In the genomic region with DNA sequence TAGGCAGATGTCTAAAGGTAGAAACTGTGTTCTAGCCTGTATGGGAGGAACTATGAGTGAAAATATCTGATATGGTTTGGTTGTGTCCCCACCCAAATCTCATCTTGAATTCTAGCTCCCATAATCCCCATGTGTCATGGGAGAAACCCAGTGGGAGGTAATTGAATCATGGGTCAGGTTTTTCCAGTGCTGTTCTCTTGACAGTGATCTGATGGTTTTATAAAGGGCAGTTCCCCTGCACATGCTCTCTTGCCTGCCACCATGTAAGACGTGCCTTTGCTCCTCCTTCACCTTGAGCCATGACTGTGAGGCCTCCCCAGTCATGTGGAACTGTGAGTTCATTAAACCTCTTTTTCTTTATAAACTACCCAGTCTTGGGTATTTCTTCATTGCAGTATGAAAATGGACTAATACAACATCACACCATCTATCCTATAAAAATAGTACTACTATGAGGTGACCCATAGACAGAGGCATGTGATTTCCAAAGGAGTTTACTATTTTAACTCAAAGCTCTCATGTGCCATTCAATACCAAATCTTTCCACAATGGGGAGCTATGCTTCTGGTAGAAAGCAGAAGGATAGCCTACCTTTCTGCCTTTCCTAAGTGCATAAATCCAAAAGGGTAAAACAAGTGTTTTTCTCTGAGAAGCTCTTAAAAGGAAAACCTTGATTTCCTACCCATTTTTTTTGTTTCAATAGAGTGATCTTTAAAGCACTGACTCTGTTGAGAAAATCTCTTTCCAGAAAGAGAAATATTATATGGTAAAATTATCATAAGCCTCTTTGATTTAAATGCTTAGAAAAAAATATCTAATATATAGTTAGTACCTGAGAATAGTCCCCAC, we compare ENCODE assay signal across 8 cellular contexts. TPM values are rescaled to one million over a fixed set of nuclear protein-coding genes. Genes with fewer than 3 reads are reported as not detected.
A peak's percentile ranks its signal among the peaks of the same experiment; 100 is the strongest.
DNase-seq lines count a peak whose midpoint lies in the region; ATAC-seq and TF ChIP-seq lines count a peak whose summit lies in the region.

No MANE protein-coding gene starts in this region.

- POLR2A ChIA-PET in PC-9 (lab: Charles Lee; ENCODE audit: unreplicated experiment) = no interaction called here

- H3K4me2 ChIP-seq in PC-9 (no peak overlapping the region), smooth muscle cell (no peak overlapping the region)

- H3K4me1 Mint-ChIP-seq in stimulated activated naive CD8-positive, alpha-beta T cell treated with anti-CD3 and anti-CD28 coated beads, Interleukin-15, Interleukin-2, amounts not matched to agents 100 ng/mL and 50 ng/mL, for 24 hours (ENCODE audit: low read depth) = peaks cover 3% of the 10 kb centered on the region

- CTCF ChIA-PET in PC-9 (lab: Charles Lee) = interaction anchor here (0.9 to 1.0 kb wide), 2 partner anchors 390 to 432 kb away, joined by 5 to 9 read pairs; no protein-coding TSS in a partner anchor

- BruUV-seq in PC-9 (replicated peaks; lab: Mats Ljungman, UMichigan) = no TSS peak

- H3K27ac Mint-ChIP-seq in stimulated activated naive CD8-positive, alpha-beta T cell treated with anti-CD3 and anti-CD28 coated beads, Interleukin-15, Interleukin-2, amounts not matched to agents 100 ng/mL and 50 ng/mL, for 24 hours = peak overlapping the region; percentile 57

- H4K20me1 ChIP-seq in PC-9 (ENCODE audit: insufficient read depth) (no peaks in the 10 kb centered on the region), smooth muscle cell (ENCODE audit: low read depth) (peaks cover 100% of the 10 kb centered on the region)

- no peaks in the 10 kb centered on the region for H3K9me3 Mint-ChIP-seq in stimulated activated naive CD8-positive, alpha-beta T cell treated with anti-CD3 and anti-CD28 coated beads, Interleukin-15, Interleukin-2, amounts not matched to agents 100 ng/mL and 50 ng/mL, for 24 hours

- H3K36me3 ChIP-seq in PC-9 (ENCODE audit: low read depth) (peaks cover 20% of the 10 kb centered on the region), smooth muscle cell (ENCODE audit: low read depth) (peaks cover 84% of the 10 kb centered on the region)

- no peaks in the 10 kb centered on the region for H3K79me2 ChIP-seq in PC-9 (ENCODE audit: low read depth)
- peaks cover 88% of the 10 kb centered on the region for H3K79me2 ChIP-seq in smooth muscle cell (ENCODE audit: low read depth)

- H3K9me3 ChIP-seq in PC-9 (ENCODE audit: insufficient read depth, low read depth) = no peaks in the 10 kb centered on the region
- H3K9me3 ChIP-seq in smooth muscle cell (replicated peaks; ENCODE audit: low read depth) = no peaks in the 10 kb centered on the region

- H3F3A ChIP-seq in PC-9 (ENCODE audit: insufficient read depth, low read depth) (no peaks in the 10 kb centered on the region), smooth muscle cell (ENCODE audit: low read depth) (peaks cover 22% of the 10 kb centered on the region)

- H3K9ac ChIP-seq in smooth muscle cell (ENCODE audit: low read depth) = no peak overlapping the region

- intact Hi-C loops in PC-9 (cut with micrococcal nuclease; ENCODE audit: unreplicated experiment) = no loop called here

- no peaks in the 10 kb centered on the region for H3K27me3 Mint-ChIP-seq in stimulated activated naive CD8-positive, alpha-beta T cell treated with anti-CD3 and anti-CD28 coated beads, Interleukin-15, Interleukin-2, amounts not matched to agents 100 ng/mL and 50 ng/mL, for 24 hours

- H3K9me2 ChIP-seq in PC-9 (ENCODE audit: insufficient read depth) = no peaks in the 10 kb centered on the region

- no peak overlapping the region for H3K4me3 Mint-ChIP-seq in stimulated activated naive CD8-positive, alpha-beta T cell treated with anti-CD3 and anti-CD28 coated beads, Interleukin-15, Interleukin-2, amounts not matched to agents 100 ng/mL and 50 ng/mL, for 24 hours

- H3K27ac ChIP-seq in PC-9 = no peak overlapping the region
- H3K27ac ChIP-seq in smooth muscle cell (ENCODE audit: low read depth) = peak overlapping the region; percentile 53

- H3K27me3 ChIP-seq in PC-9 (ENCODE audit: insufficient read depth, low read depth) = no peaks in the 10 kb centered on the region
- H3K27me3 ChIP-seq in smooth muscle cell (ENCODE audit: low read depth) = no peaks in the 10 kb centered on the region

- H3K36me3 Mint-ChIP-seq in stimulated activated naive CD8-positive, alpha-beta T cell treated with anti-CD3 and anti-CD28 coated beads, Interleukin-15, Interleukin-2, amounts not matched to agents 100 ng/mL and 50 ng/mL, for 24 hours (ENCODE audit: low read depth) = peaks cover 67% of the 10 kb centered on the region

- no peak for DNase-seq in stimulated activated naive CD8-positive, alpha-beta T cell treated with anti-CD3 and anti-CD28 coated beads, Interleukin-15, Interleukin-2, amounts not matched to agents 100 U/mL and 50 U/mL, for 24 hours
- DNase-seq in PC-9 (no peak), smooth muscle cell (lab: John Stamatoyannopoulos, UW; ENCODE audit: unreplicated experiment) (no peak), cerebellum (ENCODE audit: low spot score) (no peak), NCI-H128 (lab: John Stamatoyannopoulos, UW; ENCODE audit: unreplicated experiment) (no peak)

- no peak for ATAC-seq in stimulated activated naive CD8-positive, alpha-beta T cell treated with anti-CD3 and anti-CD28 coated beads, Interleukin-15, Interleukin-2, amounts not matched to agents 100 U/mL and 50 U/mL, for 24 hours
- ATAC-seq in esophagus mucosa (peak; percentile 69), GM18858 (IDR thresholded peaks at IDR 0.05; ENCODE audit: unreplicated experiment) (no peak)

- H3K4me1 ChIP-seq in PC-9 (replicated peaks; ENCODE audit: insufficient read depth) (no peaks in the 10 kb centered on the region), smooth muscle cell (ENCODE audit: low read depth) (no peaks in the 10 kb centered on the region)

- H3K4me3 ChIP-seq in PC-9 = no peak overlapping the region
- H3K4me3 ChIP-seq in smooth muscle cell = no peak overlapping the region

- TF ChIP-seq CTCF in PC-9 (conservative IDR thresholded peaks at IDR 0.05) (peak; percentile 64), smooth muscle cell (IDR thresholded peaks at IDR 0.05; ENCODE audit: borderline replicate concordance, insufficient read depth, poor library complexity, severe bottlenecking) (peak; percentile 18)

- WGBS in smooth muscle cell (ENCODE audit: low lambda C conversion rate) = 100% methylated on average over 1 of the region's 1 CpG

- H2AFZ ChIP-seq in PC-9 (no peak overlapping the region), smooth muscle cell (ENCODE audit: low read depth) (no peak overlapping the region)

RNA-seq across cellular contexts. Expression of a gene that starts 38.8 kb away (rescaled TPM):
- total RNA-seq in PC-9 (2021) (69.0 and 95.5 TPM in 2 replicates), esophagus mucosa (122 TPM), smooth muscle cell (490 TPM in 2 replicates), cerebellum (149 TPM)
- polyA plus RNA-seq in smooth muscle cell = 315 and 339 TPM in 2 replicates

RNA-seq across cellular contexts. Expression of a gene that starts 48.4 kb away (rescaled TPM):
- total RNA-seq in PC-9 (2021) (3.4 and 3.5 TPM in 2 replicates), esophagus mucosa (2.4 TPM), smooth muscle cell (4.4 and 7.8 TPM in 2 replicates), cerebellum (18.8 TPM)
- polyA plus RNA-seq in smooth muscle cell = 1.2 and 2.2 TPM in 2 replicates

RNA-seq across cellular contexts. Expression of a gene that starts 53.5 kb away (rescaled TPM):
- 34.3 and 41.1 TPM in 2 replicates for total RNA-seq in PC-9 (2021)
- total RNA-seq in esophagus mucosa = 1.9 TPM
- 16.0 and 24.3 TPM in 2 replicates for total RNA-seq in smooth muscle cell
- polyA plus RNA-seq in smooth muscle cell = 9.2 and 9.6 TPM in 2 replicates
- 134 TPM for total RNA-seq in cerebellum
